18 cellular contexts compared by ENCODE assay signal in genomic region chr22:25492950-25493790, GRCh38.
DNase-seq lines count a peak whose midpoint lies in the region; ATAC-seq and TF ChIP-seq lines count a peak whose summit lies in the region.
"Had no signal": no experiment of that assay in that cellular context is flagged by ENCODE, and none has a peak within 500 bp of the region (broad histone marks: within the 10 kb centered on the region; RNA-seq: fewer than 3 reads in every experiment).

No MANE protein-coding gene starts in this region.

- H3K4me3 ChIP-seq in left ventricle myocardium inferior = no peak overlapping the region
- H3K4me3 ChIP-seq: A549, adrenal gland, gastrocnemius medialis, left lung, vagina had no signal

- ATAC-seq in HG02588 (IDR thresholded peaks at IDR 0.05; ENCODE audit: unreplicated experiment) (no peak), GM21723 (IDR thresholded peaks at IDR 0.05; ENCODE audit: unreplicated experiment) (no peak)
- ATAC-seq: A549, gastrocnemius medialis, left lung, WTC11 had no signal

- no peak overlapping the region for H3K27ac ChIP-seq in left ventricle myocardium inferior (replicated peaks)
- H3K27ac ChIP-seq: A549, adrenal gland, gastrocnemius medialis, left lung, vagina had no signal

- no peak for TF ChIP-seq CTCF in left ventricle myocardium inferior (IDR thresholded peaks at IDR 0.05; ENCODE audit: borderline replicate concordance)

- no peaks in the 10 kb centered on the region for H3K36me3 ChIP-seq in left ventricle myocardium inferior
- H3K36me3 ChIP-seq: adrenal gland, gastrocnemius medialis, vagina had no signal

- peaks cover 8% of the 10 kb centered on the region for H3K4me1 ChIP-seq in left ventricle myocardium inferior
- H3K4me1 ChIP-seq: vagina had no signal

- H3K9me3 ChIP-seq in left ventricle myocardium inferior (replicated peaks) = no peaks in the 10 kb centered on the region
- H3K9me3 ChIP-seq: A549, adrenal gland, gastrocnemius medialis, left lung, vagina had no signal

- intact Hi-C loops in left ventricle myocardium inferior (cut with micrococcal nuclease) = no loop called here

- H3K27me3 ChIP-seq in left ventricle myocardium inferior (ENCODE audit: low read depth) = no peaks in the 10 kb centered on the region
- H3K27me3 ChIP-seq: adrenal gland, gastrocnemius medialis, left lung, vagina had no signal

- peak; percentile 86 for DNase-seq in Ammon's horn (ENCODE audit: low spot score)
- DNase-seq in NCI-H146 (lab: John Stamatoyannopoulos, UW) = peak; percentile 76
- peak; percentile 26 for DNase-seq in SHP77 treated with DMSO at 0.1 percent for 48 hours (lab: John Stamatoyannopoulos, UW)
- peak in 32 of 51 donors; percentile 5 to 86 (median 44) for DNase-seq in hypothalamus (lab: John Stamatoyannopoulos, UW)
- DNase-seq in left ventricle myocardium inferior = no peak
- DNase-seq in GM03348 (ENCODE audit: low spot score) = no peak
- DNase-seq: adrenal gland; DMS79; gastrocnemius medialis; IMR-90; left lung; SIG-M5; stimulated activated CD8-positive, alpha-beta memory T cell treated with anti-CD3 and anti-CD28 coated beads, Interleukin-4, amount 100 ng/mL, for 48 hours had no signal

Comparison
In these comparisons a context has a peak if more than half of its experiments do, and no peak if none do; other contexts are left out.
1. DNase-seq: peak in Ammon's horn (single experiment), NCI-H146 (single experiment), SHP77 treated with DMSO at 0.1 percent for 48 hours (single experiment) and hypothalamus (32 of 51); none in left ventricle myocardium inferior (single experiment) and GM03348 (single experiment).